30 cellular contexts compared by ENCODE assay signal in genomic region chr15:81242778-81243177, GRCh38. TPM values are rescaled to one million over a fixed set of nuclear protein-coding genes. Genes with fewer than 3 reads are reported as not detected.
"Had no signal": no experiment of that assay in that cellular context is flagged by ENCODE, and none has a peak within 500 bp of the region (broad histone marks: within the 10 kb centered on the region; RNA-seq: fewer than 3 reads in every experiment).

No MANE protein-coding gene starts in this region.

- ATAC-seq: effector memory CD8-positive, alpha-beta T cell; esophagus mucosa; foreskin keratinocyte; gastrocnemius medialis; gastroesophageal sphincter; heart left ventricle; heart right ventricle had no signal

- H3K4me1 ChIP-seq: colonic mucosa, esophagus muscularis mucosa, esophagus squamous epithelium, foreskin keratinocyte, gastroesophageal sphincter, heart left ventricle had no signal

- H3K4me3 ChIP-seq: colonic mucosa, coronary artery, dorsolateral prefrontal cortex, esophagus muscularis mucosa, esophagus squamous epithelium, gastrocnemius medialis, gastroesophageal sphincter, heart left ventricle, heart right ventricle, hepatocyte had no signal

- H3K27ac ChIP-seq: colonic mucosa, coronary artery, dorsolateral prefrontal cortex, epithelial cell of prostate, esophagus muscularis mucosa, esophagus squamous epithelium, foreskin keratinocyte, gastrocnemius medialis, gastroesophageal sphincter, heart left ventricle, heart right ventricle, hepatocyte had no signal

- H3K27ac Mint-ChIP-seq: dendritic cell treated with granulocyte-macrophage colony-stimulating factor and Interleukin-4, amounts not matched to agents 40 ng/mL and 50 ng/mL, for 4 days; effector memory CD8-positive, alpha-beta T cell; endodermal cell had no signal

- DNase-seq: colonic mucosa; cortex of kidney; dermis blood vessel endothelial cell; dorsolateral prefrontal cortex; effector CD4-positive, alpha-beta T cell; effector CD8-positive, alpha-beta T cell; effector memory CD4-positive, alpha-beta T cell; effector memory CD8-positive, alpha-beta T cell; endodermal cell; erythroblast; esophagus squamous epithelium; foreskin fibroblast; foreskin keratinocyte; foreskin melanocyte; gastrocnemius medialis; glutamatergic neuron; head of caudate nucleus; heart left ventricle; heart right ventricle had no signal

- H3K4me2 ChIP-seq: hepatocyte had no signal

- H3K79me2 ChIP-seq: hepatocyte had no signal

- H3K9me3 ChIP-seq: colonic mucosa had no signal

- H3K36me3 ChIP-seq: colonic mucosa, esophagus muscularis mucosa, esophagus squamous epithelium, gastrocnemius medialis, gastroesophageal sphincter, heart left ventricle, heart right ventricle had no signal

- FAIRE-seq: endometrium, endothelial cell of umbilical vein, frontal cortex had no signal

- H3K4me1 Mint-ChIP-seq: endodermal cell had no signal

- H2AFZ ChIP-seq: hepatocyte had no signal

- H3K27me3 ChIP-seq: colonic mucosa, dorsolateral prefrontal cortex, esophagus muscularis mucosa, esophagus squamous epithelium, foreskin keratinocyte, gastrocnemius medialis, gastroesophageal sphincter, heart left ventricle, heart right ventricle, hepatocyte had no signal

- H3K4me3 Mint-ChIP-seq: dendritic cell treated with granulocyte-macrophage colony-stimulating factor and Interleukin-4, amounts not matched to agents 40 ng/mL and 50 ng/mL, for 4 days; effector memory CD8-positive, alpha-beta T cell; endodermal cell had no signal

RNA-seq across cellular contexts. Expression of gene IL16, which starts 46.1 kb away (rescaled TPM):
- total RNA-seq: fibroblast of villous mesenchyme had no signal
- polyA plus RNA-seq: foreskin keratinocyte had no signal
